24 cellular contexts compared by ENCODE assay signal in genomic region chr3:33314993-33315392, GRCh38. TPM values are rescaled to one million over a fixed set of nuclear protein-coding genes. Genes with fewer than 3 reads are reported as not detected.
A peak's percentile ranks its signal among the peaks of the same experiment; 100 is the strongest.
DNase-seq lines count a peak whose midpoint lies in the region; ATAC-seq, FAIRE-seq and TF ChIP-seq lines count a peak whose summit lies in the region.
"Had no signal": no experiment of that assay in that cellular context is flagged by ENCODE, and none has a peak within 500 bp of the region (broad histone marks: within the 10 kb centered on the region; RNA-seq: fewer than 3 reads in every experiment).

No MANE protein-coding gene starts in this region.

- no peaks in the 10 kb centered on the region for H3K36me3 ChIP-seq in Caco-2 (ENCODE audit: control insufficient read depth, insufficient read depth, low read length)
- H3K36me3 ChIP-seq in HUES64 (ENCODE audit: insufficient read depth, low read length) = no peaks in the 10 kb centered on the region
- H3K36me3 ChIP-seq in endodermal cell (ENCODE audit: control insufficient read depth, insufficient read depth, low read length) = no peaks in the 10 kb centered on the region
- H3K36me3 ChIP-seq: BLaER1, HAP-1, Peyer's patch had no signal

- peaks cover 29% of the 10 kb centered on the region for H3K36me3 Mint-ChIP-seq in Caco-2 (ENCODE audit: insufficient read depth, unreplicated experiment)
- H3K36me3 Mint-ChIP-seq in endodermal cell (ENCODE audit: low read depth) = peaks cover 18% of the 10 kb centered on the region
- H3K36me3 Mint-ChIP-seq in activated naive CD4-positive, alpha-beta T cell treated with anti-CD3 and anti-CD28 coated beads, Interleukin-2, amount 50 U/mL, for 72 hours = peaks cover 0 to 7% of the 10 kb centered on the region in 2 donors

- ATAC-seq in A549 = no peak
- ATAC-seq in activated naive CD4-positive, alpha-beta T cell treated with anti-CD3 and anti-CD28 coated beads, Interleukin-2, amount 50 U/mL, for 72 hours = no peak
- ATAC-seq: GM12878 had no signal

- H3K4me1 ChIP-seq in A549 (peaks cover 75% of the 10 kb centered on the region), Caco-2 (peaks cover 34% of the 10 kb centered on the region), HUES64 (ENCODE audit: insufficient read depth, low read length) (peaks cover 25% of the 10 kb centered on the region; the same call in 1 of the 2 replicates), endodermal cell (ENCODE audit: control insufficient read depth, insufficient read depth, low read length) (peaks cover 5% of the 10 kb centered on the region)
- H3K4me1 ChIP-seq: BLaER1, Peyer's patch had no signal

- no peak for DNase-seq in A549 (ENCODE audit: low read depth in 1 of 2, low spot score in 1 of 2)
- no peak for DNase-seq in Caco-2
- DNase-seq in endodermal cell = no peak
- no peak for DNase-seq in T-helper 2 cell
- DNase-seq in NCI-H1048 (lab: John Stamatoyannopoulos, UW) = no peak
- no peak for DNase-seq in activated naive CD4-positive, alpha-beta T cell treated with anti-CD3 and anti-CD28 coated beads, Interleukin-2, amount 50 U/mL, for 72 hours (ENCODE audit: low spot score in 2 of 2)
- no peak for DNase-seq in activated CD4-positive, alpha-beta T cell treated with anti-CD3 and anti-CD28 coated beads, Interleukin-2, amount 50 U/mL, for 48 hours
- DNase-seq: CD4-positive, alpha-beta T cell; COR-L47; DND-41; KG1; NCI-H1092 treated with DMSO at 0.1 percent for 48 hours; NCI-H1436 treated with DMSO at 0.1 percent for 48 hours; NCI-H1930; NCI-H2227 treated with DMSO at 0.1 percent for 48 hours; NCI-H510A; NCI-H748 treated with DMSO at 0.1 percent for 48 hours; NK-92 treated with Interleukin-12 subunit alpha and Interleukin-12 subunit beta, amount 100 ng/mL, for 24 hours; Peyer's patch had no signal

- BruUV-seq in Caco-2 (replicated peaks; lab: Mats Ljungman, UMichigan) = no TSS peak

- intact Hi-C loops in Caco-2 (cut with micrococcal nuclease; ENCODE audit: unreplicated experiment) = no loop called here

- H3K27me3 Mint-ChIP-seq in Caco-2 (ENCODE audit: insufficient read depth, unreplicated experiment) = no peaks in the 10 kb centered on the region
- no peaks in the 10 kb centered on the region for H3K27me3 Mint-ChIP-seq in endodermal cell (ENCODE audit: insufficient read depth)

- CTCF ChIA-PET in A549 (lab: Yijun Ruan, JAX) = interaction anchor here (0.8 kb wide), 1 partner anchor 183 kb away, joined by 3 read pairs; no protein-coding TSS in a partner anchor
- CTCF ChIA-PET in Caco-2 (lab: Charles Lee) = no interaction called here

- H3K4me3 Mint-ChIP-seq in Caco-2 (ENCODE audit: unreplicated experiment) (no peak overlapping the region), endodermal cell (no peak overlapping the region)
- H3K4me3 Mint-ChIP-seq: CD4-positive, alpha-beta T cell had no signal

- FAIRE-seq in A549 (lab: Jason Lieb, UNC) = no peak
- FAIRE-seq: GM12878 had no signal

- peaks cover 8% of the 10 kb centered on the region for H3K9me3 Mint-ChIP-seq in Caco-2 (ENCODE audit: unreplicated experiment)
- peaks cover 7% of the 10 kb centered on the region for H3K9me3 Mint-ChIP-seq in endodermal cell
- H3K9me3 Mint-ChIP-seq in activated naive CD4-positive, alpha-beta T cell treated with anti-CD3 and anti-CD28 coated beads, Interleukin-2, amount 50 U/mL, for 72 hours = peaks cover 0 to 6% of the 10 kb centered on the region in 2 donors

- POLR2A ChIA-PET in A549 (lab: Yijun Ruan, JAX) (no interaction called here), Caco-2 (lab: Charles Lee) (no interaction called here)

- H3K4me1 Mint-ChIP-seq in Caco-2 (ENCODE audit: low read depth, unreplicated experiment) (peaks cover 40% of the 10 kb centered on the region), endodermal cell (peaks cover 19% of the 10 kb centered on the region)

- no peak for TF ChIP-seq POLR2A in A549 (IDR thresholded peaks at IDR 0.05; ENCODE audit: low read length)

- H3K27me3 ChIP-seq in Caco-2 (replicated peaks; ENCODE audit: control insufficient read depth, insufficient read depth, low read length) (no peaks in the 10 kb centered on the region), HUES64 (ENCODE audit: insufficient read depth, low read length) (no peaks in the 10 kb centered on the region), endodermal cell (ENCODE audit: control insufficient read depth, insufficient read depth, low read length, poor library complexity, severe bottlenecking) (no peaks in the 10 kb centered on the region)
- H3K27me3 ChIP-seq: BLaER1, Peyer's patch had no signal

- TF ChIP-seq CTCF in A549 (IDR thresholded peaks at IDR 0.05) = no peak
- no peak for TF ChIP-seq CTCF in Caco-2 (IDR thresholded peaks at IDR 0.05; ENCODE audit: insufficient read depth in 1 of 2, low read depth in 1 of 2, low read length in 1 of 2, severe bottlenecking in 1 of 2, unreplicated experiment in 1 of 2)
- TF ChIP-seq CTCF in endodermal cell (conservative IDR thresholded peaks at IDR 0.05) = no peak

- H3K9me3 ChIP-seq in A549 (peaks cover 7% of the 10 kb centered on the region; the same call in 2 of the 3 replicates), Caco-2 (no peaks in the 10 kb centered on the region; the same call in 1 of the 2 replicates), HUES64 (ENCODE audit: insufficient read depth, low read depth, low read length) (0 out of 2 replicates have a peak, but pooled peaks cover 3% of the 10 kb centered on the region), endodermal cell (ENCODE audit: control insufficient read depth, low read length) (peaks cover 8% of the 10 kb centered on the region)
- H3K9me3 ChIP-seq: BLaER1, HAP-1, Peyer's patch had no signal

- H3K4me3 ChIP-seq in A549 = no peak overlapping the region
- H3K4me3 ChIP-seq in Caco-2 (ENCODE audit: low read depth, low read length) = no peak overlapping the region
- H3K4me3 ChIP-seq in HUES64 (ENCODE audit: low read length) = no peak overlapping the region
- H3K4me3 ChIP-seq in endodermal cell (ENCODE audit: low read length) = no peak overlapping the region
- H3K4me3 ChIP-seq: BLaER1, GM12878, GM23248, HAP-1, Peyer's patch had no signal

- no peak for TF ChIP-seq EP300 in A549 (IDR thresholded peaks at IDR 0.05)

- H3K4me2 ChIP-seq in A549 = peak overlapping the region; percentile 50; the same call in 2 of the 3 replicates
- H3K4me2 ChIP-seq: BLaER1 had no signal

- H3K9ac ChIP-seq in HUES64 (ENCODE audit: low read depth, low read length) (0 out of 2 replicates have a peak overlapping the region, but pooled peaks have one; percentile 15), endodermal cell (ENCODE audit: extremely low read depth, low read length, poor library complexity, severe bottlenecking) (no peak overlapping the region)
- H3K9ac ChIP-seq: BLaER1, GM23248 had no signal

- H3K27ac ChIP-seq in A549 (no peak overlapping the region; a peak in 1 of 6 replicates), HUES64 (ENCODE audit: low read depth, low read length) (no peak overlapping the region), endodermal cell (ENCODE audit: low read depth, low read length) (no peak overlapping the region)
- H3K27ac ChIP-seq: BLaER1, GM23248, Peyer's patch had no signal

- H3K27ac Mint-ChIP-seq in Caco-2 (ENCODE audit: unreplicated experiment) (peak overlapping the region; percentile 6), endodermal cell (peak overlapping the region; percentile 15)
- H3K27ac Mint-ChIP-seq in activated naive CD4-positive, alpha-beta T cell treated with anti-CD3 and anti-CD28 coated beads, Interleukin-2, amount 50 U/mL, for 72 hours = no peak overlapping the region
- H3K27ac Mint-ChIP-seq: CD4-positive, alpha-beta T cell had no signal

- TF ChIP-seq RAD21 in A549 (conservative IDR thresholded peaks at IDR 0.05 in 1 of 2, IDR thresholded peaks at IDR 0.05 in 1 of 2) = no peak

TF ChIP-seq in A549, 52 proteins besides CTCF, POLR2A, EP300 and RAD21 (continues in another document):
- TF ChIP-seq, protein P1, sequence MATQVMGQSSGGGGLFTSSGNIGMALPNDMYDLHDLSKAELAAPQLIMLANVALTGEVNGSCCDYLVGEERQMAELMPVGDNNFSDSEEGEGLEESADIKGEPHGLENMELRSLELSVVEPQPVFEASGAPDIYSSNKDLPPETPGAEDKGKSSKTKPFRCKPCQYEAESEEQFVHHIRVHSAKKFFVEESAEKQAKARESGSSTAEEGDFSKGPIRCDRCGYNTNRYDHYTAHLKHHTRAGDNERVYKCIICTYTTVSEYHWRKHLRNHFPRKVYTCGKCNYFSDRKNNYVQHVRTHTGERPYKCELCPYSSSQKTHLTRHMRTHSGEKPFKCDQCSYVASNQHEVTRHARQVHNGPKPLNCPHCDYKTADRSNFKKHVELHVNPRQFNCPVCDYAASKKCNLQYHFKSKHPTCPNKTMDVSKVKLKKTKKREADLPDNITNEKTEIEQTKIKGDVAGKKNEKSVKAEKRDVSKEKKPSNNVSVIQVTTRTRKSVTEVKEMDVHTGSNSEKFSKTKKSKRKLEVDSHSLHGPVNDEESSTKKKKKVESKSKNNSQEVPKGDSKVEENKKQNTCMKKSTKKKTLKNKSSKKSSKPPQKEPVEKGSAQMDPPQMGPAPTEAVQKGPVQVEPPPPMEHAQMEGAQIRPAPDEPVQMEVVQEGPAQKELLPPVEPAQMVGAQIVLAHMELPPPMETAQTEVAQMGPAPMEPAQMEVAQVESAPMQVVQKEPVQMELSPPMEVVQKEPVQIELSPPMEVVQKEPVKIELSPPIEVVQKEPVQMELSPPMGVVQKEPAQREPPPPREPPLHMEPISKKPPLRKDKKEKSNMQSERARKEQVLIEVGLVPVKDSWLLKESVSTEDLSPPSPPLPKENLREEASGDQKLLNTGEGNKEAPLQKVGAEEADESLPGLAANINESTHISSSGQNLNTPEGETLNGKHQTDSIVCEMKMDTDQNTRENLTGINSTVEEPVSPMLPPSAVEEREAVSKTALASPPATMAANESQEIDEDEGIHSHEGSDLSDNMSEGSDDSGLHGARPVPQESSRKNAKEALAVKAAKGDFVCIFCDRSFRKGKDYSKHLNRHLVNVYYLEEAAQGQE (IDR thresholded peaks at IDR 0.05) = no peak
- no peak for TF ChIP-seq CHD4 (IDR thresholded peaks at IDR 0.05; ENCODE audit: borderline replicate concordance)
- no peak for TF ChIP-seq PHF8 (IDR thresholded peaks at IDR 0.05; ENCODE audit: borderline replicate concordance, low read depth)
- no peak for TF ChIP-seq NPAS2 (CRISPR knock-in tag; IDR thresholded peaks at IDR 0.05; ENCODE audit: borderline replicate concordance)
- no peak for TF ChIP-seq NFE2L2 (conservative IDR thresholded peaks at IDR 0.05; ENCODE audit: low read length)
- TF ChIP-seq HDAC2 (IDR thresholded peaks at IDR 0.05) = no peak

RNA-seq across cellular contexts. Expression of gene FBXL2, which starts 37.8 kb away (rescaled TPM):
- polyA plus RNA-seq in A549 (2011; rRNA removed) = 15.7 and 18.5 TPM in 2 replicates
- 8.5 and 10.3 TPM in 2 replicates for polyA plus RNA-seq in A549 (2012; cell fraction: cytosol; rRNA removed)
- polyA plus RNA-seq in A549 (2012; cell fraction: nucleus; rRNA removed) = 23.1 and 30.0 TPM in 2 replicates
- polyA plus RNA-seq in A549 (2017; fragmentation: RNase III; extraction: RNeasy Plus Mini Kit Qiagen cat#74134 plus additional on column Dnase treatment) = 6.9 to 7.5 TPM (median 7.5 TPM) in 3 replicates
- polyA minus RNA-seq in A549 (2011; rRNA and poly(A)+ RNA removed) = 21.0 and 23.8 TPM in 2 replicates
- total RNA-seq in Caco-2 (2022) = 8.5 and 10.8 TPM in 2 replicates
- 1.8 TPM for polyA plus RNA-seq in HUES64 (2013, experiment 1 of 2)
- 2.9 TPM for polyA plus RNA-seq in HUES64 (2013, experiment 2 of 2)
- total RNA-seq in endodermal cell = 10 to 100 TPM; 12.4 to 18.2 TPM
- 15.1 TPM for polyA plus RNA-seq in endodermal cell (2013, experiment 1 of 2)
- polyA plus RNA-seq in endodermal cell (2013, experiment 2 of 2) = 15.7 TPM
- total RNA-seq in activated naive CD4-positive, alpha-beta T cell treated with anti-CD3 and anti-CD28 coated beads, Interleukin-2, amount 50 U/mL, for 72 hours = not detected
- total RNA-seq: CD4-positive, alpha-beta T cell had no signal

Comparison
In these comparisons a context has a peak if more than half of its experiments do, and no peak if none do; other contexts are left out.
1. H3K27ac Mint-ChIP-seq: peak in Caco-2 (single experiment) and endodermal cell (single experiment); none in activated naive CD4-positive, alpha-beta T cell treated with anti-CD3 and anti-CD28 coated beads, Interleukin-2, amount 50 U/mL, for 72 hours (0 of 2).